8 cellular contexts compared by ENCODE assay signal in genomic region chr13:98482476-98483444, GRCh38.
A peak's percentile ranks its signal among the peaks of the same experiment; 100 is the strongest.
DNase-seq lines count a peak whose midpoint lies in the region; ATAC-seq and TF ChIP-seq lines count a peak whose summit lies in the region.

No MANE protein-coding gene starts in this region.

- H3K27ac Mint-ChIP-seq in activated CD4-positive, alpha-beta T cell treated with anti-CD3 and anti-CD28 coated beads, Interleukin-2, amount 10 ng/mL, durations not matched to agents 7 days and 5 days = peak overlapping the region; percentile 57
- H3K27ac Mint-ChIP-seq in WTC11 = peak overlapping the region; percentile 93

- no peaks in the 10 kb centered on the region for H3K9me3 ChIP-seq in gastrocnemius medialis

- peaks cover 22% of the 10 kb centered on the region for H3K36me3 Mint-ChIP-seq in activated CD4-positive, alpha-beta T cell treated with anti-CD3 and anti-CD28 coated beads, Interleukin-2, amount 10 ng/mL, durations not matched to agents 7 days and 5 days (ENCODE audit: low read depth)
- H3K36me3 Mint-ChIP-seq in WTC11 = 0 out of 2 replicates have a peak, but pooled peaks cover 2% of the 10 kb centered on the region

- no peak for DNase-seq in activated CD4-positive, alpha-beta T cell treated with anti-CD3 and anti-CD28 coated beads, Interleukin-2, amount 10 ng/mL, durations not matched to agents 7 days and 5 days
- DNase-seq in activated CD4-positive, alpha-beta T cell treated with anti-CD3 and anti-CD28 coated beads, Interleukin-2, amount 50 U/mL, for 48 hours = no peak
- DNase-seq in WTC11 (ENCODE audit: low spot score) (no peak), cardiac septum (ENCODE audit: low spot score) (peak; percentile 84), gastrocnemius medialis (peak; percentile 45 to 81), NCI-H1417 treated with DMSO at 0.1 percent for 48 hours (lab: John Stamatoyannopoulos, UW) (no peak)

- H3K4me1 Mint-ChIP-seq in activated CD4-positive, alpha-beta T cell treated with anti-CD3 and anti-CD28 coated beads, Interleukin-2, amount 10 ng/mL, durations not matched to agents 7 days and 5 days = peaks cover 84% of the 10 kb centered on the region
- H3K4me1 Mint-ChIP-seq in WTC11 = peaks cover 89% of the 10 kb centered on the region

- peaks cover 67 to 85% of the 10 kb centered on the region in 2 donors for H3K4me1 ChIP-seq in gastrocnemius medialis

- H3K27me3 ChIP-seq in gastrocnemius medialis = no peaks in the 10 kb centered on the region

- peak overlapping the region; percentile 82 to 88 (median 86) for H3K27ac ChIP-seq in gastrocnemius medialis

- H3K27me3 Mint-ChIP-seq in activated CD4-positive, alpha-beta T cell treated with anti-CD3 and anti-CD28 coated beads, Interleukin-2, amount 10 ng/mL, durations not matched to agents 7 days and 5 days = no peaks in the 10 kb centered on the region
- no peaks in the 10 kb centered on the region for H3K27me3 Mint-ChIP-seq in WTC11 (ENCODE audit: low read depth)

- CTCF ChIA-PET in activated CD4-positive, alpha-beta T cell treated with anti-CD3 and anti-CD28 coated beads, Interleukin-2, amount 10 ng/mL, durations not matched to agents 7 days and 5 days (lab: Charles Lee) = interaction anchor here (0.9 kb wide), 1 partner anchor 25 kb away, joined by 3 read pairs; no protein-coding TSS in a partner anchor
- CTCF ChIA-PET in WTC11 (lab: Charles Lee) = interaction anchor here (0.6 to 5.7 kb wide), 31 partner anchors 8 to 546 kb away, joined by 3 to 72 read pairs (median 4); partner anchors contain the start of gene STK24

- H3K4me3 Mint-ChIP-seq in activated CD4-positive, alpha-beta T cell treated with anti-CD3 and anti-CD28 coated beads, Interleukin-2, amount 10 ng/mL, durations not matched to agents 7 days and 5 days = no peak overlapping the region
- H3K4me3 Mint-ChIP-seq in WTC11 = no peak overlapping the region

- TF ChIP-seq CTCF in WTC11 (IDR thresholded peaks at IDR 0.05) (no peak), gastrocnemius medialis (IDR thresholded peaks at IDR 0.05 in 4 of 5, conservative IDR thresholded peaks at IDR 0.05 in 1 of 5) (peak in 2 of 5 experiments; percentile 12 to 31)

- no peak for TF ChIP-seq POLR2A in gastrocnemius medialis (IDR thresholded peaks at IDR 0.05)

- in situ Hi-C loops in gastrocnemius medialis (cut with MboI; ENCODE audit: low sequenced_read_pairs in 4 of 4) = loop anchor here in 2 of 4 donors (10.0 kb wide), 1 partner anchor 92 kb away; the partner anchor contains the start of gene STK24 (in 2 of the 2)

- intact Hi-C loops in cardiac septum (cut with DNase I) (loop anchor here (2.0 to 5.0 kb wide), 2 partner anchors 20 to 85 kb away; no protein-coding TSS in a partner anchor), gastrocnemius medialis (cut with DNase I; ENCODE audit: low total_unique reads) (loop anchor here (1.0 to 5.0 kb wide), 2 partner anchors 95 to 110 kb away; partner anchors contain the start of gene STK24)

- peak overlapping the region in 3 of 4 donors; percentile 1 to 26 (median 21) for H3K4me3 ChIP-seq in gastrocnemius medialis

- ATAC-seq in WTC11 (peak; percentile 18), gastrocnemius medialis (peak; percentile 21 to 24), HG03460 (IDR thresholded peaks at IDR 0.05; ENCODE audit: unreplicated experiment) (no peak), GM19023 (IDR thresholded peaks at IDR 0.05; ENCODE audit: unreplicated experiment) (no peak)

- no peaks in the 10 kb centered on the region for H3K9me3 Mint-ChIP-seq in activated CD4-positive, alpha-beta T cell treated with anti-CD3 and anti-CD28 coated beads, Interleukin-2, amount 10 ng/mL, durations not matched to agents 7 days and 5 days
- H3K9me3 Mint-ChIP-seq in WTC11 = no peaks in the 10 kb centered on the region

- no peaks in the 10 kb centered on the region for H3K36me3 ChIP-seq in gastrocnemius medialis

- POLR2A ChIA-PET in activated CD4-positive, alpha-beta T cell treated with anti-CD3 and anti-CD28 coated beads, Interleukin-2, amount 10 ng/mL, durations not matched to agents 7 days and 5 days (lab: Charles Lee) = interaction anchor here (0.6 to 0.7 kb wide), 2 partner anchors 13 to 61 kb away, joined by 3 read pairs; no protein-coding TSS in a partner anchor
- POLR2A ChIA-PET in WTC11 (lab: Charles Lee) = interaction anchor here (0.6 kb wide), 1 partner anchor 10 kb away, joined by 3 read pairs; no protein-coding TSS in a partner anchor

TF ChIP-seq in WTC11, 78 proteins besides CTCF, POLR2A, EP300 and RAD21:
- TF ChIP-seq MXD4 (CRISPR knock-in tag; IDR thresholded peaks at IDR 0.05; ENCODE audit: borderline replicate concordance) (no peak), TCF7 (CRISPR knock-in tag; IDR thresholded peaks at IDR 0.05; ENCODE audit: low read depth) (no peak), ATF2 (CRISPR knock-in tag; IDR thresholded peaks at IDR 0.05; ENCODE audit: borderline replicate concordance, low read depth) (no peak), AR (CRISPR knock-in tag; IDR thresholded peaks at IDR 0.05) (no peak), ARID4B (CRISPR knock-in tag; IDR thresholded peaks at IDR 0.05; ENCODE audit: borderline replicate concordance) (no peak), ELF4 (CRISPR knock-in tag; IDR thresholded peaks at IDR 0.05; ENCODE audit: low read depth) (no peak), ZNF219 (CRISPR knock-in tag; IDR thresholded peaks at IDR 0.05; ENCODE audit: borderline replicate concordance) (no peak), RORB (CRISPR knock-in tag; IDR thresholded peaks at IDR 0.05) (no peak), ZNF138 (CRISPR knock-in tag; conservative IDR thresholded peaks at IDR 0.05) (no peak), SMAD4 (CRISPR knock-in tag; IDR thresholded peaks at IDR 0.05) (no peak)
TF ChIP-seq in WTC11: peak in this region for 0.

Comparison
In these comparisons a context has a peak if more than half of its experiments do, and no peak if none do; other contexts are left out.
1. DNase-seq: peak in cardiac septum (single experiment) and gastrocnemius medialis (2 of 2); none in activated CD4-positive, alpha-beta T cell treated with anti-CD3 and anti-CD28 coated beads, Interleukin-2, amount 10 ng/mL, durations not matched to agents 7 days and 5 days (single experiment), activated CD4-positive, alpha-beta T cell treated with anti-CD3 and anti-CD28 coated beads, Interleukin-2, amount 50 U/mL, for 48 hours (0 of 2), WTC11 (single experiment) and NCI-H1417 treated with DMSO at 0.1 percent for 48 hours (single experiment).
2. ATAC-seq: peak in WTC11 (single experiment) and gastrocnemius medialis (2 of 2); none in HG03460 (single experiment) and GM19023 (single experiment).